8 cellular contexts compared by ENCODE assay signal in genomic region chr1:39026051-39026946, GRCh38. TPM values are rescaled to one million over a fixed set of nuclear protein-coding genes. Genes with fewer than 3 reads are reported as not detected.
DNase-seq lines count a peak whose midpoint lies in the region; ATAC-seq and TF ChIP-seq lines count a peak whose summit lies in the region.

Gene NDUFS5 (plus strand): TSS chr1:39026350. CDS start chr1:39028725, 2,375 bp downstream.

- peaks cover 0 to 31% of the 10 kb centered on the region in 2 donors for H3K36me3 ChIP-seq in adrenal gland (replicated peaks in 1 of 2)
- peaks cover 0 to 34% (median 26%) of the 10 kb centered on the region in 9 donors for H3K36me3 ChIP-seq in heart right ventricle

- TF ChIP-seq POLR2A in adrenal gland (IDR thresholded peaks at IDR 0.05) = peak; percentile 94 to 97

- H3K27ac ChIP-seq in adrenal gland = peak within 1 kb of the TSS; percentile 93 to 99 (median 96)
- H3K27ac ChIP-seq in heart right ventricle = peak within 1 kb of the TSS; percentile 89 to 99 (median 95)

- WGBS in adrenal gland, 4 donors = 0% methylated on average over 26 to 51 of the region's 51 CpGs
- WGBS in heart right ventricle, 2 donors = 0 to 1% methylated on average over 51 of the region's 51 CpGs

- ATAC-seq in HG02798 (IDR thresholded peaks at IDR 0.05; ENCODE audit: poor library complexity, unreplicated experiment) (peak; percentile 87), heart right ventricle (peak; percentile 94 to 98 (median 96))

- H3K4me3 ChIP-seq in GM12864 (ENCODE audit: low read depth, low read length) (peak within 1 kb of the TSS; percentile 71), adrenal gland (peak within 1 kb of the TSS; percentile 5 to 90 (median 82)), heart right ventricle (peak within 1 kb of the TSS; percentile 62 to 86 (median 75))

- H3K4me1 Mint-ChIP-seq in type B pancreatic cell (ENCODE audit: unreplicated experiment) = peaks cover 8% of the 10 kb centered on the region

- intact Hi-C loops in adrenal gland (cut with DNase I) (no loop called here), heart right ventricle (cut with DNase I) (loop anchor here in 4 of 10 donors (5.0 to 10.0 kb wide), 3 partner anchors 34 to 161 kb away; partner anchors contain the start of genes AKIRIN1 (in 2 of the 4) and MYCBP (in 1 of the 4)), posterior cingulate gyrus (cut with DNase I) (loop anchor here (5.0 kb wide), 1 partner anchor 56 kb away; no protein-coding TSS in a partner anchor)

- H3K4me3 Mint-ChIP-seq in type B pancreatic cell = peak within 1 kb of the TSS; percentile 96

- DNase-seq in GM12864 (ENCODE audit: low read depth) (peak; percentile 56), NCI-H1436 treated with DMSO at 0.1 percent for 48 hours (lab: John Stamatoyannopoulos, UW) (peak; percentile 38), T-helper 1 cell (peak; percentile 59 to 86 (median 75)), adrenal gland (peak; percentile 90 to 97 (median 95)), heart right ventricle (peak; percentile 88 to 91), posterior cingulate gyrus (peak; percentile 77 to 98 (median 91)), type B pancreatic cell (ENCODE audit: extremely low spot score, unreplicated experiment) (peak; percentile 87)

- no peaks in the 10 kb centered on the region for H3K9me3 Mint-ChIP-seq in type B pancreatic cell

- no peaks in the 10 kb centered on the region for H3K27me3 Mint-ChIP-seq in type B pancreatic cell

- peaks cover 10% of the 10 kb centered on the region for H3K36me3 Mint-ChIP-seq in type B pancreatic cell

- H3K27ac Mint-ChIP-seq in type B pancreatic cell = peak within 1 kb of the TSS; percentile 95

- H3K9me3 ChIP-seq in adrenal gland (replicated peaks in 1 of 3) (no peaks in the 10 kb centered on the region), heart right ventricle (no peaks in the 10 kb centered on the region)

- TF ChIP-seq CTCF in GM12864 (IDR thresholded peaks at IDR 0.05; ENCODE audit: low read depth, low read length, missing control alignments) (no peak), adrenal gland (IDR thresholded peaks at IDR 0.05) (no peak), heart right ventricle (IDR thresholded peaks at IDR 0.05) (no peak), type B pancreatic cell (conservative IDR thresholded peaks at IDR 0.05) (no peak)

- no peaks in the 10 kb centered on the region for H3K27me3 ChIP-seq in adrenal gland
- H3K27me3 ChIP-seq in heart right ventricle = no peaks in the 10 kb centered on the region

- H3K4me1 ChIP-seq in adrenal gland (replicated peaks in 1 of 2) (peaks cover 5 to 17% of the 10 kb centered on the region in 2 donors), heart right ventricle (peaks cover 3 to 35% (median 19%) of the 10 kb centered on the region in 9 donors)

RNA-seq across cellular contexts. Expression of gene NDUFS5, which starts in this region (rescaled TPM):
- total RNA-seq in adrenal gland (100 to 1,000 TPM; 201 to 672 (median 275) TPM), heart right ventricle (100 to 1,000 TPM; 303 to 646 (median 513) TPM), type B pancreatic cell (ENCODE audit: low replicate concordance) (212 and 252 TPM in 2 replicates)
- polyA plus RNA-seq in adrenal gland (1,000 to 10,000 TPM in 2 of 3 donors, 100 to 1,000 TPM in 1; 659 to 1,638 (median 1,300) TPM), heart right ventricle (1,000 to 10,000 TPM; 1,540 to 6,035 TPM)

Comparison
In these comparisons a context has a peak if more than half of its experiments do, and no peak if none do; other contexts are left out.
1. Peak in every context shown above with its lines: DNase-seq, ATAC-seq, H3K4me3 ChIP-seq and H3K27ac ChIP-seq.
2. DNase-seq: peak in every context shown above with its lines; median percentile 95 in adrenal gland; 91 in posterior cingulate gyrus; 90 in heart right ventricle; 87 in type B pancreatic cell; 75 in T-helper 1 cell; 56 in GM12864; 38 in NCI-H1436 treated with DMSO at 0.1 percent for 48 hours.